ENCODE assay signal across 28 cellular contexts in the genomic region with DNA sequence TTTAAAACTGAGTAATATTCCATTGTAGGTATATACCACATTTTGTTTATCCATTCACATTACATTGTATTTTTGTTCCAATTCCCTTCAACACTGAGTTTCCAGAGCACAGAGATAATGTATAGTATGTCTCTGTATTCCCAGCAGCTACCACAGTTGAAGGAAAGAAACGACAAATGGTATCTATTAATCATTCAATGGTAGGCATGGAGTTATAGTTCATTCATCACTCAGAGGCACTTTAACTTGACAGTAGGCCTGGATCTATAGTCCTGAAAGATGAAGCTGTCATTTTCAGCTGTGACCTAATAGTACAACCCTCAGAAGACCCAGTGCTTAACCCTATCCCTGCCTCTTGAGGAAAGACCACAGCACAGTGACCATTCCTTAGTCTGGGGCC.
"Had no signal": no experiment of that assay in that cellular context is flagged by ENCODE, and none has a peak within 500 bp of the region (broad histone marks: within the 10 kb centered on the region; RNA-seq: fewer than 3 reads in every experiment).

No MANE protein-coding gene starts in this region.

- H3K4me1 ChIP-seq: neural progenitor cell, parathyroid adenoma, psoas muscle, right lobe of liver, sigmoid colon, stomach, tibial artery, transverse colon, upper lobe of left lung, vagina had no signal

- H3K4me3 ChIP-seq: neural progenitor cell, ovary, psoas muscle, right lobe of liver, sigmoid colon, stomach, thoracic aorta, tibial artery, transverse colon, upper lobe of left lung, vagina had no signal

- H3K4me1 Mint-ChIP-seq: naive thymus-derived CD8-positive, alpha-beta T cell; stimulated activated effector memory CD8-positive, alpha-beta T cell treated with anti-CD3 and anti-CD28 coated beads, Interleukin-12 subunit alpha, Interleukin-12 subunit beta, amount 100 ng/mL, for 72 hours; stimulated activated naive B cell treated with anti-CD40 and anti-IgM and Interleukin-4, amounts not matched to agents 10 μg/mL and 1 μg/mL and 100 μg/mL, for 72 hours had no signal

- H2AFZ ChIP-seq: neural progenitor cell, parathyroid adenoma had no signal

- H3K27ac ChIP-seq: neural progenitor cell, ovary, parathyroid adenoma, psoas muscle, right lobe of liver, sigmoid colon, stomach, thoracic aorta, tibial artery, transverse colon, upper lobe of left lung, vagina had no signal

- H3K9ac ChIP-seq: neural progenitor cell, parathyroid adenoma had no signal

- ATAC-seq: naive thymus-derived CD8-positive, alpha-beta T cell; natural killer cell treated with Interleukin-12 subunit alpha and Interleukin-12 subunit beta and Interleukin-15 and Interleukin-18, amount 100 ng/mL, for 72 hours; psoas muscle; right cardiac atrium; right lobe of liver; stimulated activated effector memory CD8-positive, alpha-beta T cell treated with anti-CD3 and anti-CD28 coated beads, Interleukin-12 subunit alpha, Interleukin-12 subunit beta, amount 100 ng/mL, for 72 hours; stimulated activated naive B cell treated with anti-CD40 and anti-IgM and Interleukin-4, amounts not matched to agents 10 μg/mL and 1 μg/mL and 100 μg/mL, for 72 hours had no signal

- H3K79me2 ChIP-seq: parathyroid adenoma had no signal

- DNase-seq: naive thymus-derived CD8-positive, alpha-beta T cell; nephron progenitor cell; occipital lobe; ovary; posterior cingulate gyrus; psoas muscle; right cardiac atrium; right lobe of liver; sigmoid colon; small intestine; stimulated activated CD4-positive, alpha-beta T cell treated with anti-CD3 and anti-CD28 coated beads, Interleukin-15, amount 100 ng/mL, for 24 hours; stimulated activated CD4-positive, alpha-beta T cell treated with anti-CD3 and anti-CD28 coated beads, Interleukin-2, amount 100 ng/mL, for 24 hours; stimulated activated CD4-positive, alpha-beta T cell treated with anti-CD3 and anti-CD28 coated beads, Interleukin-2, amount 100 ng/mL, for 48 hours; stimulated activated CD4-positive, alpha-beta T cell treated with anti-CD3 and anti-CD28 coated beads, Interleukin-4, amount 100 ng/mL, for 24 hours; stimulated activated naive B cell treated with anti-CD40 and anti-IgM and Interleukin-4, amounts not matched to agents 10 μg/mL and 1 μg/mL and 100 μg/mL, for 72 hours; stimulated activated naive CD4-positive, alpha-beta T cell treated with Interleukin-2 at 50 U/mL for 16 hours; stomach; tibial artery; transverse colon; upper lobe of left lung had no signal

- H3K27ac Mint-ChIP-seq: naive thymus-derived CD8-positive, alpha-beta T cell; natural killer cell treated with Interleukin-12 subunit alpha and Interleukin-12 subunit beta and Interleukin-15 and Interleukin-18, amount 100 ng/mL, for 72 hours; nephron progenitor cell; neural progenitor cell; progenitor cell of endocrine pancreas; stimulated activated effector memory CD8-positive, alpha-beta T cell treated with anti-CD3 and anti-CD28 coated beads, Interleukin-12 subunit alpha, Interleukin-12 subunit beta, amount 100 ng/mL, for 72 hours; stimulated activated naive B cell treated with anti-CD40 and anti-IgM and Interleukin-4, amounts not matched to agents 10 μg/mL and 1 μg/mL and 100 μg/mL, for 72 hours; stimulated activated naive CD8-positive, alpha-beta T cell treated with anti-CD3 and anti-CD28 coated beads, Interleukin-15, Interleukin-2, amounts not matched to agents 100 ng/mL and 50 ng/mL, for 24 hours had no signal

- H3K36me3 ChIP-seq: neural progenitor cell, ovary, right lobe of liver, sigmoid colon, stomach, thoracic aorta, tibial artery, transverse colon, upper lobe of left lung, vagina had no signal

- H3K27me3 ChIP-seq: neural progenitor cell, ovary, right lobe of liver, sigmoid colon, stomach, tibial artery, transverse colon, upper lobe of left lung, vagina had no signal

- H3K27me3 Mint-ChIP-seq: progenitor cell of endocrine pancreas; stimulated activated naive B cell treated with anti-CD40 and anti-IgM and Interleukin-4, amounts not matched to agents 10 μg/mL and 1 μg/mL and 100 μg/mL, for 72 hours had no signal

- H3K9me3 Mint-ChIP-seq: naive thymus-derived CD8-positive, alpha-beta T cell; natural killer cell treated with Interleukin-12 subunit alpha and Interleukin-12 subunit beta and Interleukin-15 and Interleukin-18, amount 100 ng/mL, for 72 hours; nephron progenitor cell; stimulated activated effector memory CD8-positive, alpha-beta T cell treated with anti-CD3 and anti-CD28 coated beads, Interleukin-12 subunit alpha, Interleukin-12 subunit beta, amount 100 ng/mL, for 72 hours; stimulated activated naive CD8-positive, alpha-beta T cell treated with anti-CD3 and anti-CD28 coated beads, Interleukin-15, Interleukin-2, amounts not matched to agents 100 ng/mL and 50 ng/mL, for 24 hours had no signal

- H3K4me3 Mint-ChIP-seq: naive thymus-derived CD8-positive, alpha-beta T cell; natural killer cell treated with Interleukin-12 subunit alpha and Interleukin-12 subunit beta and Interleukin-15 and Interleukin-18, amount 100 ng/mL, for 72 hours; nephron progenitor cell; neural progenitor cell; stimulated activated effector memory CD8-positive, alpha-beta T cell treated with anti-CD3 and anti-CD28 coated beads, Interleukin-12 subunit alpha, Interleukin-12 subunit beta, amount 100 ng/mL, for 72 hours; stimulated activated naive B cell treated with anti-CD40 and anti-IgM and Interleukin-4, amounts not matched to agents 10 μg/mL and 1 μg/mL and 100 μg/mL, for 72 hours; stimulated activated naive CD8-positive, alpha-beta T cell treated with anti-CD3 and anti-CD28 coated beads, Interleukin-15, Interleukin-2, amounts not matched to agents 100 ng/mL and 50 ng/mL, for 24 hours had no signal

- H3K9me3 ChIP-seq: ovary, psoas muscle, right lobe of liver, sigmoid colon, stomach, thoracic aorta, tibial artery, transverse colon, upper lobe of left lung, vagina had no signal

- H3K36me3 Mint-ChIP-seq: naive thymus-derived CD8-positive, alpha-beta T cell; natural killer cell treated with Interleukin-12 subunit alpha and Interleukin-12 subunit beta and Interleukin-15 and Interleukin-18, amount 100 ng/mL, for 72 hours; neural progenitor cell; stimulated activated effector memory CD8-positive, alpha-beta T cell treated with anti-CD3 and anti-CD28 coated beads, Interleukin-12 subunit alpha, Interleukin-12 subunit beta, amount 100 ng/mL, for 72 hours; stimulated activated naive B cell treated with anti-CD40 and anti-IgM and Interleukin-4, amounts not matched to agents 10 μg/mL and 1 μg/mL and 100 μg/mL, for 72 hours had no signal

- H3K4me2 ChIP-seq: neural progenitor cell had no signal
